ENCODE assay signal across 2 cellular contexts in genomic region chrX:81202413-81202794, GRCh38.
TF ChIP-seq lines count a peak whose summit lies in the region.

No MANE protein-coding gene starts in this region.

TF ChIP-seq in GM23338, 12 proteins besides CTCF, POLR2A, EP300 and RAD21 (continued from another document):
- TF ChIP-seq STAT1 (IDR thresholded peaks at IDR 0.05; ENCODE audit: unreplicated experiment) (no peak), REST (IDR thresholded peaks at IDR 0.05; ENCODE audit: unreplicated experiment) (no peak), NANOG (IDR thresholded peaks at IDR 0.05; ENCODE audit: borderline replicate concordance) (no peak), ZNF331 (CRISPR knock-in tag; IDR thresholded peaks at IDR 0.05; ENCODE audit: low read depth) (no peak), ETS1 (IDR thresholded peaks at IDR 0.05) (no peak), EZH2phosphoT487 (IDR thresholded peaks at IDR 0.05; ENCODE audit: unreplicated experiment) (no peak), CREB1 (CRISPR knock-in tag; IDR thresholded peaks at IDR 0.05; ENCODE audit: low read depth) (no peak), ZNF462 (CRISPR knock-in tag; IDR thresholded peaks at IDR 0.05) (no peak), POLR2AphosphoS5 (IDR thresholded peaks at IDR 0.05; ENCODE audit: low read depth) (no peak), JUNB (IDR thresholded peaks at IDR 0.05; ENCODE audit: unreplicated experiment) (no peak), EZH2 (IDR thresholded peaks at IDR 0.05; ENCODE audit: low read depth, unreplicated experiment) (no peak)

TF ChIP-seq in SK-N-SH, 30 proteins besides CTCF, POLR2A, EP300 and RAD21 (continued from another document):
- TF ChIP-seq ELF1 (IDR thresholded peaks at IDR 0.05), result no peak
